Comparison of ENCODE assay signal across 23 cellular contexts in genomic region chr1:235460768-235461167, GRCh38.
"Had no signal": no experiment of that assay in that cellular context is flagged by ENCODE, and none has a peak within 500 bp of the region (broad histone marks: within the 10 kb centered on the region; RNA-seq: fewer than 3 reads in every experiment).

No MANE protein-coding gene starts in this region.

- H3K4me3 ChIP-seq: SJSA1, SK-N-MC had no signal

- FAIRE-seq: HepG2, RCC 7860 had no signal

- H3K9me3 ChIP-seq: SJSA1 had no signal

- ATAC-seq: HepG2 had no signal

- H3K27me3 ChIP-seq: SJSA1 had no signal

- H3K4me1 ChIP-seq: SJSA1 had no signal

- H3K27ac ChIP-seq: SJSA1, SK-N-MC had no signal

- DNase-seq: IMR-90, Karpas-422, KG1, MM.1S, NCI-H1092 treated with DMSO at 0.1 percent for 48 hours, NCI-H1436, NCI-H187, NCI-H2029, NCI-H2081 treated with DMSO at 0.1 percent for 48 hours, NCI-H2171, NCI-H226, NCI-H446, NCI-H510A, NCI-H524 treated with DMSO at 0.1 percent for 48 hours, NCI-H69, NCI-H774, Right ventricle myocardium superior, RPMI8226, SIG-M5 had no signal
